ENCODE assay signal across 9 cellular contexts in the genomic region with DNA sequence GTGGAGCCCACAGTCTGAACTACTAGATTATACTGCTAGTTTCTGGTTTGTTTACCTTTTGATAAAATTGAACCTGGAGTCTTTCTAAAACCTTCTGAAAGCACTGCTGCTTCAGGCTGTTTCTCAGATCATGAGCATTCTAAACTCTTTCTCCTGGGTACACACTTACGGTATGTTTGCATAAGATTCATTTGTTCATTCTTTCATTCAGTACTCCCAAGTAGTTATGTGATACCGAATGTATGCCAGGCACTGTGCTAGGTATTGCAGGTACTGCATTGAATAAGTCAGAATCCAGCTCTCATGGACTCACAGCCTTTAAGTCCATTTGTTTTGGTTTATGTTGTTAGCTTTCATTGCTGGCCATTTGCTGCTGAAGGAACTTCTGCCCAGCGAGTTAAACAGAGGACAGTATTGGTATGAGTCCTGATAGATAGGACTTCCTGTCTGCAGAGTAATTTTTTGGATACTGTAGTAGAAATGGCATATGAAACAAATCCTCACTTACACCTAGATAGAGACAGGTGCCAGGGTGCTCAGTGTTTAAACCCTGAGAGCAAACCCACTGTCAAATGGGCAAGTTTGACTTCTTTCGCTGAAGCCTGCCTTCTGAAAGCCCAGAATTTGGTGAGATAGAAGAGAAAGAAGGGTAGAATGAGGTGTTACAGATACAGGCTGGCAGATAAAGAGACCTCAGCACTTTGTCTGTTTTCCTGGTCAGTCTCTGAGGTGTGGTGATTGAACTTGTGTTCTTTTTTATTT. TPM values are rescaled to one million over a fixed set of nuclear protein-coding genes. Genes with fewer than 3 reads are reported as not detected.
DNase-seq lines count a peak whose midpoint lies in the region; ATAC-seq lines count a peak whose summit lies in the region.
"Had no signal": no experiment of that assay in that cellular context is flagged by ENCODE, and none has a peak within 500 bp of the region (broad histone marks: within the 10 kb centered on the region; RNA-seq: fewer than 3 reads in every experiment).

No MANE protein-coding gene starts in this region.

- peaks cover 65% of the 10 kb centered on the region for H3K4me1 Mint-ChIP-seq in activated CD4-positive, alpha-beta T cell treated with anti-CD3 and anti-CD28 coated beads for 36 hours
- peaks cover 71% of the 10 kb centered on the region for H3K4me1 Mint-ChIP-seq in activated CD8-positive, alpha-beta T cell treated with anti-CD3 and anti-CD28 coated beads, Interleukin-2, amount 10 ng/mL, durations not matched to agents 7 days and 5 days (ENCODE audit: low read depth)
- peaks cover 77 to 80% of the 10 kb centered on the region in 2 donors for H3K4me1 Mint-ChIP-seq in immature natural killer cell

- H3K9me3 Mint-ChIP-seq in activated CD4-positive, alpha-beta T cell treated with anti-CD3 and anti-CD28 coated beads for 36 hours (ENCODE audit: low read depth): no peaks in the 10 kb centered on the region
- H3K9me3 Mint-ChIP-seq in activated CD8-positive, alpha-beta T cell treated with anti-CD3 and anti-CD28 coated beads, Interleukin-2, amount 10 ng/mL, durations not matched to agents 7 days and 5 days (ENCODE audit: insufficient read depth): no peaks in the 10 kb centered on the region
- no peaks in the 10 kb centered on the region for H3K9me3 Mint-ChIP-seq in immature natural killer cell

- peaks cover 45% of the 10 kb centered on the region for H3K36me3 Mint-ChIP-seq in activated CD4-positive, alpha-beta T cell treated with anti-CD3 and anti-CD28 coated beads for 36 hours (ENCODE audit: low read depth)
- H3K36me3 Mint-ChIP-seq in activated CD8-positive, alpha-beta T cell treated with anti-CD3 and anti-CD28 coated beads, Interleukin-2, amount 10 ng/mL, durations not matched to agents 7 days and 5 days (ENCODE audit: low read depth): peaks cover 43% of the 10 kb centered on the region
- no peaks in the 10 kb centered on the region for H3K36me3 Mint-ChIP-seq in immature natural killer cell

- no peaks in the 10 kb centered on the region for H3K9me3 ChIP-seq in subcutaneous abdominal adipose tissue (ENCODE audit: control insufficient read depth in 5 of 5, low read length in 5 of 5)

- peak overlapping the region; percentile 87 for H3K4me3 Mint-ChIP-seq in activated CD4-positive, alpha-beta T cell treated with anti-CD3 and anti-CD28 coated beads for 36 hours
- peak overlapping the region; percentile 92 for H3K4me3 Mint-ChIP-seq in activated CD8-positive, alpha-beta T cell treated with anti-CD3 and anti-CD28 coated beads, Interleukin-2, amount 10 ng/mL, durations not matched to agents 7 days and 5 days
- peak overlapping the region; percentile 89 to 97 (median 92) for H3K4me3 Mint-ChIP-seq in immature natural killer cell

- DNase-seq in activated CD4-positive, alpha-beta T cell treated with anti-CD3 and anti-CD28 coated beads for 36 hours: no peak
- DNase-seq in activated CD4-positive, alpha-beta T cell treated with anti-CD3 and anti-CD28 coated beads, Interleukin-2, amount 50 U/mL, for 48 hours: no peak
- DNase-seq in activated CD8-positive, alpha-beta T cell treated with anti-CD3 and anti-CD28 coated beads, Interleukin-2, amount 10 ng/mL, durations not matched to agents 7 days and 5 days: no peak
- no peak for DNase-seq in immature natural killer cell
- no peak for DNase-seq in AG20443 (ENCODE audit: low spot score)
- DNase-seq in NCI-H2081 (lab: John Stamatoyannopoulos, UW): no peak
- DNase-seq: NK-92 treated with Interleukin-12 subunit alpha and Interleukin-12 subunit beta, amount 100 ng/mL, for 24 hours had no signal

- H3K36me3 ChIP-seq in subcutaneous abdominal adipose tissue (ENCODE audit: control insufficient read depth in 5 of 5, insufficient read depth in 5 of 5, low read length in 5 of 5): no peaks in the 10 kb centered on the region

- H3K27ac Mint-ChIP-seq in activated CD4-positive, alpha-beta T cell treated with anti-CD3 and anti-CD28 coated beads for 36 hours: peak overlapping the region; percentile 99
- peak overlapping the region; percentile 99 for H3K27ac Mint-ChIP-seq in activated CD8-positive, alpha-beta T cell treated with anti-CD3 and anti-CD28 coated beads, Interleukin-2, amount 10 ng/mL, durations not matched to agents 7 days and 5 days
- H3K27ac Mint-ChIP-seq in immature natural killer cell: peak overlapping the region; percentile 96 to 100 (median 98)

- H3K27ac ChIP-seq in subcutaneous abdominal adipose tissue (ENCODE audit: low read depth, low read length): peak overlapping the region; percentile 98

- peak overlapping the region; percentile 84 to 92 (median 91) for H3K4me3 ChIP-seq in subcutaneous abdominal adipose tissue (ENCODE audit: low read depth in 1 of 5, low read length in 5 of 5)

- H3K4me1 ChIP-seq in subcutaneous abdominal adipose tissue (ENCODE audit: control insufficient read depth in 5 of 5, insufficient read depth in 5 of 5, low read length in 5 of 5): peaks cover 21 to 78% (median 73%) of the 10 kb centered on the region in 5 donors

- ATAC-seq in activated CD4-positive, alpha-beta T cell treated with anti-CD3 and anti-CD28 coated beads for 36 hours: no peak
- ATAC-seq in activated CD8-positive, alpha-beta T cell treated with anti-CD3 and anti-CD28 coated beads, Interleukin-2, amount 10 ng/mL, durations not matched to agents 7 days and 5 days: no peak
- no peak for ATAC-seq in GM19395 (IDR thresholded peaks at IDR 0.05; ENCODE audit: unreplicated experiment)

- POLR2A ChIA-PET in activated CD4-positive, alpha-beta T cell treated with anti-CD3 and anti-CD28 coated beads for 36 hours (lab: Charles Lee): interaction anchor here (1.1 to 1.3 kb wide), 2 partner anchors 12 to 60 kb away, joined by 4 to 5 read pairs; no protein-coding TSS in a partner anchor
- POLR2A ChIA-PET in activated CD8-positive, alpha-beta T cell treated with anti-CD3 and anti-CD28 coated beads, Interleukin-2, amount 10 ng/mL, durations not matched to agents 7 days and 5 days (lab: Charles Lee): interaction anchor here (0.9 to 4.7 kb wide), 5 partner anchors 8 to 154 kb away, joined by 3 to 32 read pairs (median 10); partner anchors contain the start of gene SRSF5

- intact Hi-C loops in activated CD4-positive, alpha-beta T cell treated with anti-CD3 and anti-CD28 coated beads for 36 hours (cut with DNase I, micrococcal nuclease): loop anchor here (2.0 to 10.0 kb wide), 7 partner anchors 23 to 1709 kb away; partner anchors contain the start of genes SIPA1L1 (in 1 of the 2), SRSF5 (in 1 of the 2) and ZFP36L1 (in 1 of the 2)

- peak overlapping the region in 4 of 5 donors; percentile 40 to 93 (median 91) for H3K9ac ChIP-seq in subcutaneous abdominal adipose tissue (ENCODE audit: low read length in 5 of 5)

- no peaks in the 10 kb centered on the region for H3K27me3 ChIP-seq in subcutaneous abdominal adipose tissue (ENCODE audit: control insufficient read depth in 5 of 5, insufficient read depth in 4 of 5, low read length in 5 of 5)

- CTCF ChIA-PET in activated CD4-positive, alpha-beta T cell treated with anti-CD3 and anti-CD28 coated beads for 36 hours (lab: Charles Lee): interaction anchor here (0.9 to 2.1 kb wide), 5 partner anchors 32 to 105 kb away, joined by 3 to 5 read pairs (median 3); no protein-coding TSS in a partner anchor
- CTCF ChIA-PET in activated CD8-positive, alpha-beta T cell treated with anti-CD3 and anti-CD28 coated beads, Interleukin-2, amount 10 ng/mL, durations not matched to agents 7 days and 5 days (lab: Charles Lee): interaction anchor here (1.0 to 2.8 kb wide), 10 partner anchors 9 to 98 kb away, joined by 3 to 16 read pairs (median 6); no protein-coding TSS in a partner anchor

- no peaks in the 10 kb centered on the region for H3K27me3 Mint-ChIP-seq in activated CD4-positive, alpha-beta T cell treated with anti-CD3 and anti-CD28 coated beads for 36 hours
- H3K27me3 Mint-ChIP-seq in activated CD8-positive, alpha-beta T cell treated with anti-CD3 and anti-CD28 coated beads, Interleukin-2, amount 10 ng/mL, durations not matched to agents 7 days and 5 days (ENCODE audit: low read depth): no peaks in the 10 kb centered on the region
- H3K27me3 Mint-ChIP-seq in immature natural killer cell (ENCODE audit: low read depth in 3 of 3): peaks cover 0 to 17% (median 2%) of the 10 kb centered on the region in 3 donors

RNA-seq across cellular contexts. Expression of gene SUSD6, which starts 2.1 kb away (rescaled TPM):
- 10 to 100 TPM; 57.9 to 59.3 TPM for total RNA-seq in activated CD4-positive, alpha-beta T cell treated with anti-CD3 and anti-CD28 coated beads for 36 hours
- total RNA-seq in activated CD8-positive, alpha-beta T cell treated with anti-CD3 and anti-CD28 coated beads, Interleukin-2, amount 10 ng/mL, durations not matched to agents 7 days and 5 days: 10 to 100 TPM; 40.0 to 43.1 TPM
- polyA plus RNA-seq in immature natural killer cell: 10 to 100 TPM; 13.0 to 24.1 (median 15.5) TPM

RNA-seq across cellular contexts. Expression of gene CCDC177, which starts 38.8 kb away (rescaled TPM):
- not detected for total RNA-seq in activated CD4-positive, alpha-beta T cell treated with anti-CD3 and anti-CD28 coated beads for 36 hours
- total RNA-seq in activated CD8-positive, alpha-beta T cell treated with anti-CD3 and anti-CD28 coated beads, Interleukin-2, amount 10 ng/mL, durations not matched to agents 7 days and 5 days: not detected
- polyA plus RNA-seq in immature natural killer cell: not detected
